8 cellular contexts compared by ENCODE assay signal in genomic region chr1:234348964-234349363, GRCh38.
"Had no signal": no experiment of that assay in that cellular context is flagged by ENCODE, and none has a peak within 500 bp of the region (broad histone marks: within the 10 kb centered on the region; RNA-seq: fewer than 3 reads in every experiment).

No MANE protein-coding gene starts in this region.

- DNase-seq: GM23248, GOT3, H7, HFFc6, KG1 had no signal

- ATAC-seq: HCT116 had no signal

- H3K9ac ChIP-seq: GM23248 had no signal

- H3K36me3 ChIP-seq: HAP-1 had no signal

- H3K4me3 ChIP-seq: GM23248, HAP-1 had no signal

- H3K27ac ChIP-seq: GM23248, HL-60 had no signal

- H3K4me1 ChIP-seq: HAP-1 had no signal

- H2AFZ ChIP-seq: GM23248 had no signal
